1 cellular context compared by ENCODE assay signal in the genomic region with DNA sequence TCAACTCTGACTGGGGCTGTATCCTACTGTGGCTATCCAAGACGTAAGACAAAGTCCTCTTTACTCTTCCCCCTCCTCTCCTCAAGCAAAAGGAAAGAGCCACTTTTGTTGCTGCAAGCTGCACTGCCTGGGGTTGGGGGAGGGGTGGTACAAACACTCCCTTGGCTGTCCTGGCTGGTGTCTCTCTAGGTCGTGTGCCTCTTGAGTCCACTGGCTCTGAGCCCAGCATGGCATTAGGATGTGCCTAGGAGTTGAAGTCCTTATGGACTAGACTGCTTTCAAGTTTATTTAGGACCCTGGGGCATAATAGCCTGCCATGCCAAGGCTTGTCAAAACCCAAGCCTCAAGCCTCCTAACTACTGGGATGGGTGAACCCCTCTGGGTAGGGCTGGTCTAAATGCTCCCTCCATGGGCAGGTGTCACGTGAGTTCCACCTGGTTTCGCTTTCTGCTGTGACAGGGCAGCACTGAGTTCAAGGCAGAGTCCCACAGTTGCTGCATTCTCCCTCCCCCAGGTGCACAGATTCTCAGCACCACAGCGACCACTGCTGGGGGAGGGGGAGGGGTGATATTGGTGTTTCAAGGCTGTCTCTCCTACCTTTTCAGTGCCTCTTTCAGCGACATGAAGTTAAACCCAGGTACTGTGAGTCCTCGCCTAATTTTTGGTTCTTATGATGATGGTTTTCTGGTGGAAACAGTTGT.
A peak's percentile ranks its signal among the peaks of the same experiment; 100 is the strongest.
TF ChIP-seq lines count a peak whose summit lies in the region.

No MANE protein-coding gene starts in this region.

TF ChIP-seq in H1, 55 proteins besides CTCF, POLR2A, EP300 and RAD21:
- TF ChIP-seq ASH2L (IDR thresholded peaks at IDR 0.05; ENCODE audit: low read length) (peak; percentile 64), RBBP5 (IDR thresholded peaks at IDR 0.05; ENCODE audit: borderline replicate concordance, low read depth, low read length) (0 out of 2 replicates have a peak, but pooled peaks have one; percentile 23)
